In the genomic region with DNA sequence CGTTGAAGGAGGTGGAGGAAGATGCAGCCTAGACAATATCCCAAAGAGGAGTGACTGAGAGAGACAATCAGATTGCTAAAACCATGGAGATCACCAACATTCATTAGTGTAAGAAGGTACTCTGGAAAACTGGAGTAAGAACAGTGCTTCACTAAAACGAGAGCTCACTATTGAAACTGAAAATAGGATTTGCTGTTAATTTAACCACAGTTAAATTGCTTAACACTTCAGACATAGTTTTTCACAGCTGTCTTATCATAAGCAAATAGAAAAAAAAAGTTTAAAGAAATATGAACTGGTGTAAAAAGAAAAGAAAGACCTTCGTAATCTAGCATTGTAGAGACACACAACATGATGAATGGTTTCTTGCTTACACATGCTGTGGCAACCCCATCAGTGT, we compare ENCODE assay signal across 18 cellular contexts.
DNase-seq lines count a peak whose midpoint lies in the region; ATAC-seq and TF ChIP-seq lines count a peak whose summit lies in the region.
"Had no signal": no experiment of that assay in that cellular context is flagged by ENCODE, and none has a peak within 500 bp of the region (broad histone marks: within the 10 kb centered on the region; RNA-seq: fewer than 3 reads in every experiment).

No MANE protein-coding gene starts in this region.

- H3K27ac ChIP-seq in hepatocyte: no peak overlapping the region
- H3K27ac ChIP-seq: A549 had no signal

- peaks cover 3% of the 10 kb centered on the region for H3K4me1 ChIP-seq in hepatocyte (ENCODE audit: insufficient read depth)
- H3K4me1 ChIP-seq: A549, HAP-1 had no signal

- no peaks in the 10 kb centered on the region for H4K20me1 ChIP-seq in hepatocyte (ENCODE audit: insufficient read depth, poor library complexity, severe bottlenecking)

- H3K9me2 ChIP-seq in hepatocyte (replicated peaks; ENCODE audit: insufficient read depth): no peaks in the 10 kb centered on the region

- no peaks in the 10 kb centered on the region for H3K36me3 Mint-ChIP-seq in HFFc6 (ENCODE audit: low read depth)
- H3K36me3 Mint-ChIP-seq: CD4-positive, alpha-beta memory T cell had no signal

- no peaks in the 10 kb centered on the region for H3K79me2 ChIP-seq in hepatocyte

- H3K4me1 Mint-ChIP-seq in HFFc6 (ENCODE audit: low read depth): no peaks in the 10 kb centered on the region; the same call in 1 of the 2 replicates
- H3K4me1 Mint-ChIP-seq: CD4-positive, alpha-beta memory T cell had no signal

- H3K9me3 ChIP-seq in hepatocyte (ENCODE audit: low read depth): no peaks in the 10 kb centered on the region
- H3K9me3 ChIP-seq: HAP-1 had no signal

- peaks cover 4% of the 10 kb centered on the region; the same call in 1 of the 2 replicates for H3K9me3 Mint-ChIP-seq in HFFc6

- H3K4me2 ChIP-seq in hepatocyte: peak overlapping the region; percentile 27
- H3K4me2 ChIP-seq: A549 had no signal

- WGBS in hepatocyte (ENCODE audit: low lambda C conversion rate, missing lambda C conversion rate): 56% methylated on average over 3 of the region's 3 CpGs

- ATAC-seq in GM18909 (IDR thresholded peaks at IDR 0.05; ENCODE audit: poor library complexity, unreplicated experiment): no peak
- ATAC-seq in GM18519 (IDR thresholded peaks at IDR 0.05; ENCODE audit: low FRiP score, unreplicated experiment): no peak
- ATAC-seq: A549 had no signal

- no peak overlapping the region for H2AFZ ChIP-seq in hepatocyte

- DNase-seq in HFFc6 (no peak), MV-4-11 (lab: John Stamatoyannopoulos, UW) (peak; percentile 22), OCI-M1 (lab: John Stamatoyannopoulos, UW) (peak; percentile 5), hepatocyte (ENCODE audit: low spot score) (no peak)
- DNase-seq in effector CD8-positive, alpha-beta T cell (lab: John Stamatoyannopoulos, UW): no peak
- DNase-seq: 8988T; C1 segment of cervical spinal cord; Calu3; CD4-positive, alpha-beta memory T cell; COR-L47; DMS53; DMS79 treated with DMSO at 0.1 percent for 48 hours; GF-D8; GOT3 had no signal

- H3K27me3 Mint-ChIP-seq in HFFc6 (ENCODE audit: insufficient read depth): no peaks in the 10 kb centered on the region
- H3K27me3 Mint-ChIP-seq: CD4-positive, alpha-beta memory T cell had no signal

- no peaks in the 10 kb centered on the region for H3K36me3 ChIP-seq in hepatocyte (replicated peaks; ENCODE audit: insufficient read depth, low read depth)
- H3K36me3 ChIP-seq: HAP-1 had no signal

- no peak for TF ChIP-seq CTCF in HFFc6 (IDR thresholded peaks at IDR 0.05)
- TF ChIP-seq CTCF in hepatocyte (IDR thresholded peaks at IDR 0.05; ENCODE audit: poor library complexity): no peak

- no peak overlapping the region for H3K4me3 ChIP-seq in hepatocyte
- H3K4me3 ChIP-seq: A549, HAP-1 had no signal

- no peaks in the 10 kb centered on the region for H3K27me3 ChIP-seq in hepatocyte

- no peak overlapping the region for H3K27ac Mint-ChIP-seq in HFFc6
- H3K27ac Mint-ChIP-seq: CD4-positive, alpha-beta memory T cell had no signal

- peak overlapping the region; percentile 11; the same call in 1 of the 2 replicates for H3K4me3 Mint-ChIP-seq in HFFc6
- H3K4me3 Mint-ChIP-seq: CD4-positive, alpha-beta memory T cell had no signal

Comparison
In these comparisons a context has a peak if more than half of its experiments do, and no peak if none do; other contexts are left out.
1. DNase-seq: peak in MV-4-11 (single experiment) and OCI-M1 (single experiment); none in HFFc6 (single experiment), hepatocyte (single experiment) and effector CD8-positive, alpha-beta T cell (single experiment).